In genomic region chr12:122661246-122661645, GRCh38 we compare ENCODE assay signal across 1 cellular context.
TF ChIP-seq lines count a peak whose summit lies in the region.

No MANE protein-coding gene starts in this region.

TF ChIP-seq in H1, 55 proteins besides CTCF, POLR2A, EP300 and RAD21:
- TF ChIP-seq NANOG (IDR thresholded peaks at IDR 0.05; ENCODE audit: insufficient read depth, low read depth, low read length, poor library complexity, severe bottlenecking) (no peak), E2F6 (IDR thresholded peaks at IDR 0.05) (no peak), POU5F1 (IDR thresholded peaks at IDR 0.05; ENCODE audit: low read depth, low read length) (no peak), SRF (IDR thresholded peaks at IDR 0.05; ENCODE audit: low read depth, low read length) (no peak), MAX (IDR thresholded peaks at IDR 0.05) (no peak), MAFK (IDR thresholded peaks at IDR 0.05; ENCODE audit: low read depth, low read length) (no peak), ATF2 (IDR thresholded peaks at IDR 0.05; ENCODE audit: low read length) (no peak), ASH2L (IDR thresholded peaks at IDR 0.05; ENCODE audit: low read length) (no peak), SUZ12 (IDR thresholded peaks at IDR 0.05; ENCODE audit: low read length) (no peak), TAF7 (optimal IDR thresholded peaks at IDR 0.05; ENCODE audit: borderline replicate concordance, low read depth, low read length) (no peak), EZH2 (IDR thresholded peaks at IDR 0.05; ENCODE audit: low read depth, low read length, severe bottlenecking) (no peak), JUND (IDR thresholded peaks at IDR 0.05; ENCODE audit: low read length) (no peak), RBBP5 (IDR thresholded peaks at IDR 0.05; ENCODE audit: borderline replicate concordance, low read depth, low read length) (no peak), HDAC2 (IDR thresholded peaks at IDR 0.05; ENCODE audit: borderline replicate concordance in 1 of 2, low read depth in 2 of 2, low read length in 2 of 2) (no peak), HDAC6 (IDR thresholded peaks at IDR 0.05; ENCODE audit: low read depth, low read length) (no peak)
